1 cellular context compared by ENCODE assay signal in genomic region chr2:150207979-150208378, GRCh38.
TF ChIP-seq lines count a peak whose summit lies in the region.

No MANE protein-coding gene starts in this region.

TF ChIP-seq in GM23338, 12 proteins besides CTCF, POLR2A, EP300 and RAD21 (continued from another document):
- no peak for TF ChIP-seq ZNF462 (CRISPR knock-in tag; IDR thresholded peaks at IDR 0.05)
